23 cellular contexts compared by ENCODE assay signal in the genomic region with DNA sequence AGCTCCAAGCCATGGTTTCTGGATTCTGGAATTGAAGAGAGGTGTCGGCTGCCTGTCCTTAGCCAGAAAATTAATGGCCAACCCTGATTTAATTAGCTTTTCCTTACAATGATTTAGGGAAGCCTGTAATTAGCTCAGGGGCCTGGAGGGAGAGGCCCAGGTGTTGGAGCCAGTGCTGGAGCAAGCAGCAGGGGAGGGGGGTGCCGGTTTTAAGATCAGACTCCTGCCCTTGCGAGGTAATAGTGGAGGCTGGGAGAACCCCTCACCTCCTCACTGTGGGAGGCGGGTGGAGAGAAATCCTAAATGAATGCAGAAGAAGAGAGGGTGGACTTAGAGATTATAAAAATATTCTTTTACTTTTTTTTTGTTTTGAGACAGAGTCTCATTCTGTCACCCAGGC. TPM values are rescaled to one million over a fixed set of nuclear protein-coding genes. Genes with fewer than 3 reads are reported as not detected.
"Had no signal": no experiment of that assay in that cellular context is flagged by ENCODE, and none has a peak within 500 bp of the region (broad histone marks: within the 10 kb centered on the region; RNA-seq: fewer than 3 reads in every experiment).

No MANE protein-coding gene starts in this region.

- H3K27me3 ChIP-seq: body of pancreas, right atrium auricular region had no signal

- DNase-seq: activated CD4-positive, alpha-beta memory T cell treated with anti-CD3 and anti-CD28 coated beads, Interleukin-2, amount 10 ng/mL, durations not matched to agents 7 days and 5 days; activated CD4-positive, alpha-beta T cell treated with anti-CD3 and anti-CD28 coated beads for 48 hours; activated CD4-positive, CD25-positive, alpha-beta regulatory T cell; activated gamma-delta T cell; amniotic stem cell; body of pancreas; foreskin melanocyte; glutamatergic neuron; hypothalamus; nephron progenitor cell; occipital lobe; stimulated activated CD4-positive, alpha-beta T cell treated with anti-CD3 and anti-CD28 coated beads, Interleukin-15, amount 100 ng/mL, for 24 hours; stimulated activated CD4-positive, alpha-beta T cell treated with anti-CD3 and anti-CD28 coated beads, Interleukin-2, amount 100 ng/mL, for 48 hours; SW 1271; T-helper 2 cell had no signal

- H3K9me3 ChIP-seq: body of pancreas, right atrium auricular region had no signal

- ATAC-seq: body of pancreas, left lobe of liver had no signal

- H3K27ac ChIP-seq: body of pancreas, right atrium auricular region, skin epidermis had no signal

- H3K36me3 ChIP-seq: right atrium auricular region had no signal

- H3K4me3 ChIP-seq: body of pancreas, right atrium auricular region, skin epidermis had no signal

RNA-seq across cellular contexts. Expression of a gene that starts 14.7 kb away (rescaled TPM):
- total RNA-seq: activated CD4-positive, alpha-beta memory T cell treated with anti-CD3 and anti-CD28 coated beads, Interleukin-2, amount 10 ng/mL, durations not matched to agents 7 days and 5 days; dermis microvascular lymphatic vessel endothelial cell; epithelial cell of proximal tubule; fibroblast of lung; lung microvascular endothelial cell had no signal
- polyA plus RNA-seq: fibroblast of lung, keratinocyte had no signal
